In genomic region chr2:28643324-28643723, GRCh38 we compare ENCODE assay signal across 15 cellular contexts.
DNase-seq lines count a peak whose midpoint lies in the region; TF ChIP-seq lines count a peak whose summit lies in the region.
"Had no signal": no experiment of that assay in that cellular context is flagged by ENCODE, and none has a peak within 500 bp of the region (broad histone marks: within the 10 kb centered on the region; RNA-seq: fewer than 3 reads in every experiment).

No MANE protein-coding gene starts in this region.

- intact Hi-C loops in prostate gland (cut with DNase I), result loop anchor here (5.0 kb wide), 1 partner anchor 36 kb away; no protein-coding TSS in a partner anchor

- no peak overlapping the region for H3K4me3 ChIP-seq in prostate gland
- H3K4me3 ChIP-seq: heart right ventricle, lung had no signal

- H3K27ac ChIP-seq in prostate gland, result peak overlapping the region; percentile 48 to 53
- H3K27ac ChIP-seq: brain microvascular endothelial cell had no signal

- DNase-seq in Caki2 (ENCODE audit: low read depth) (peak; percentile 37), SW480 (ENCODE audit: low spot score) (peak; percentile 64), glomerular visceral epithelial cell (ENCODE audit: extremely low spot score) (peak; percentile 43), prostate gland (ENCODE audit: low spot score) (peak; percentile 55), activated T-cell treated with anti-CD3 and anti-CD28 coated beads for 4 hours (no peak), T-helper 1 cell (no peak), cerebellum (ENCODE audit: low spot score) (no peak), NCI-H2029 (lab: John Stamatoyannopoulos, UW) (no peak)
- DNase-seq: activated CD4-positive, alpha-beta T cell treated with anti-CD3 and anti-CD28 coated beads for 4 hours; brain microvascular endothelial cell; DND-41; GOT3; heart right ventricle; NCI-H2107 had no signal

- H3K4me1 ChIP-seq in prostate gland (replicated peaks), result no peaks in the 10 kb centered on the region

- WGBS in prostate gland, result 45% methylated on average over 6 of the region's 6 CpGs

- no peak for TF ChIP-seq CTCF in prostate gland (IDR thresholded peaks at IDR 0.05)

- no peaks in the 10 kb centered on the region for H3K9me3 ChIP-seq in prostate gland
- H3K9me3 ChIP-seq: heart right ventricle had no signal

- no peaks in the 10 kb centered on the region for H3K27me3 ChIP-seq in prostate gland (replicated peaks; ENCODE audit: insufficient read depth)
- H3K27me3 ChIP-seq: brain microvascular endothelial cell, heart right ventricle had no signal

- in situ Hi-C loops in Caki2 (cut with HindIII; ENCODE audit: low pct_unique_long_range_greater_than_20kb, low sequenced_read_pairs), result no loop called here

- no peak for TF ChIP-seq POLR2A in prostate gland (IDR thresholded peaks at IDR 0.05)

- H3K36me3 ChIP-seq in prostate gland, result no peaks in the 10 kb centered on the region
- H3K36me3 ChIP-seq: brain microvascular endothelial cell, heart right ventricle had no signal

Comparison
In these comparisons a context has a peak if more than half of its experiments do, and no peak if none do; other contexts are left out.
1. DNase-seq: peak in Caki2 (single experiment), SW480 (single experiment), glomerular visceral epithelial cell (single experiment) and prostate gland (single experiment); none in activated T-cell treated with anti-CD3 and anti-CD28 coated beads for 4 hours (single experiment), T-helper 1 cell (0 of 5), cerebellum (single experiment) and NCI-H2029 (single experiment).